8 cellular contexts compared by ENCODE assay signal in the genomic region with DNA sequence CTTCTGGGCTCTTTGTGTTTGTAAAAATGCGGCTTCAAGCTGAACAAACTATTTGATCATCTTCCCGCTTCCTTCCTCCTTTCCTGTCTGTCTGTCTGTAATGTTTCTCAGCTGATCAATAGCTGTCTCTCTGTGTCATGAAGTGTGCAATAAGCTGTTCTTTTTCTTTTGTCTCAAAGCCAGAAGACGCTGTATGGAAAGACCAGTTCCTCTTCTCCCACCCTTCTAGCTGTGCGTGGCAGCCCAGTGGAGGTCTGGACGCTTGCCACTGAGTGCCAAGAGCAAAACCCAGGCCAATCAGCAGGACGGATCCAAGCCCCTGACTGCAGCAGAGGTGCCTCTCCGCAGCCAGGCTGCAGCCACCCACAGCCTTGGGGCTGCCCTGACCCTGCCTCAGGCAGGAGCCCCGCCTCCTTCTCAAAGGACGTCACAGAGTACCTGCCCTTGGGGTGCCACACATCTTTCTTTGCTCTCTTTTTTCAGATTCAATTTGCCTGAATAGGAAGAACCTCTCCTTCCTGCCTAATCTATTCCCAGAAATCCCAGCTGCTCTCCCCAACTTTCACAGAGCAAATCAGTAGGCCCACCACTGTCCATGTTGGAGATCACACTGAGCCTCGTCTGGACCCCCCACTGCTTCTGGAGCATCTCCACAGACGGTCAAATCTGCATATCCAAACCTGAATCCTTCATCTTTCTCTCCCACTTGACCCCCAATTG. TPM values are rescaled to one million over a fixed set of nuclear protein-coding genes. Genes with fewer than 3 reads are reported as not detected.
A peak's percentile ranks its signal among the peaks of the same experiment; 100 is the strongest.
DNase-seq lines count a peak whose midpoint lies in the region; ATAC-seq and TF ChIP-seq lines count a peak whose summit lies in the region.

No MANE protein-coding gene starts in this region.

- CTCF ChIA-PET in PC-3 (lab: Charles Lee): no interaction called here

- peak overlapping the region; percentile 43 for H3K4me3 ChIP-seq in PC-3 (ENCODE audit: low read length)
- H3K4me3 ChIP-seq in heart right ventricle: peak overlapping the region in 5 of 10 donors; percentile 13 to 27 (median 23)

- ATAC-seq in PC-3: peak; percentile 26
- peak; percentile 36 to 72 (median 52) for ATAC-seq in heart right ventricle
- no peak for ATAC-seq in HG03439 (IDR thresholded peaks at IDR 0.05; ENCODE audit: unreplicated experiment)
- ATAC-seq in HG02973 (IDR thresholded peaks at IDR 0.05; ENCODE audit: unreplicated experiment): no peak

- H3K27me3 ChIP-seq in PC-3 (ENCODE audit: low read length): no peaks in the 10 kb centered on the region
- H3K27me3 ChIP-seq in heart right ventricle: no peaks in the 10 kb centered on the region

- WGBS in heart right ventricle, 2 donors: 38 to 48% methylated on average over 11 of the region's 11 CpGs

- H3K79me2 ChIP-seq in PC-3 (ENCODE audit: low read length): peaks cover 8% of the 10 kb centered on the region; the same call in 1 of the 2 replicates

- H2AFZ ChIP-seq in PC-3 (ENCODE audit: low read length): 0 out of 2 replicates have a peak overlapping the region, but pooled peaks have one; percentile 20

- H3K9me2 ChIP-seq in PC-3 (replicated peaks; ENCODE audit: low read length): no peaks in the 10 kb centered on the region

- no peaks in the 10 kb centered on the region for H3F3A ChIP-seq in PC-3 (ENCODE audit: low read length, unreplicated experiment)

- no TSS peak for BruUV-seq in PC-3 (replicated peaks; lab: Mats Ljungman, UMichigan)

- intact Hi-C loops in PC-3 (cut with micrococcal nuclease) (no loop called here), heart right ventricle (cut with DNase I) (loop anchor here in 6 of 10 donors (2.0 to 5.0 kb wide), 5 partner anchors 43 to 157 kb away; a partner anchor contains a TSS)

- H3K36me3 ChIP-seq in PC-3 (ENCODE audit: low read depth, low read length): no peaks in the 10 kb centered on the region
- no peaks in the 10 kb centered on the region for H3K36me3 ChIP-seq in heart right ventricle

- H3K9ac ChIP-seq in PC-3 (ENCODE audit: low read length): peak overlapping the region; percentile 90

- POLR2A ChIA-PET in PC-3 (lab: Charles Lee; ENCODE audit: unreplicated experiment): interaction anchor here (0.6 kb wide), 1 partner anchor 22 kb away, joined by 3 read pairs; no protein-coding TSS in a partner anchor

- no peaks in the 10 kb centered on the region for H4K20me1 ChIP-seq in PC-3 (ENCODE audit: low read length)

- H3K9me3 ChIP-seq in PC-3 (ENCODE audit: low read length): no peaks in the 10 kb centered on the region
- no peaks in the 10 kb centered on the region for H3K9me3 ChIP-seq in heart right ventricle

- TF ChIP-seq CTCF in PC-3 (conservative IDR thresholded peaks at IDR 0.05; ENCODE audit: low read depth, low read length) (no peak), heart right ventricle (IDR thresholded peaks at IDR 0.05) (no peak)

- peak overlapping the region; percentile 98 for H3K27ac ChIP-seq in PC-3 (ENCODE audit: low read length)
- peak overlapping the region in 9 of 10 donors; percentile 50 to 92 (median 82) for H3K27ac ChIP-seq in heart right ventricle

- DNase-seq in GF-D8 (lab: John Stamatoyannopoulos, UW) (peak; percentile 92), PC-3 (peak; percentile 69), heart right ventricle (peak; percentile 61 to 66), retina (peak; percentile 77), DMS53 (lab: John Stamatoyannopoulos, UW) (no peak)
- peak; percentile 14 for DNase-seq in activated gamma-delta T cell treated with anti-CD3 and anti-CD28 coated beads, Interleukin-2, amount 50 U/mL, for 16 hours (ENCODE audit: low read depth)

- H3K4me2 ChIP-seq in PC-3 (ENCODE audit: low read length): peak overlapping the region; percentile 85

- peaks cover 95% of the 10 kb centered on the region for H3K4me1 ChIP-seq in PC-3 (ENCODE audit: insufficient read depth, low read length)
- peaks cover 15 to 94% (median 85%) of the 10 kb centered on the region in 9 donors for H3K4me1 ChIP-seq in heart right ventricle

RNA-seq across cellular contexts. Expression of a gene that starts 59.1 kb away (rescaled TPM):
- total RNA-seq in PC-3 (2014; rRNA removed) (3.9 and 4.3 TPM in 2 replicates), heart right ventricle (1 to 10 TPM; 1.3 to 4.6 (median 2.8) TPM)
- 1 to 10 TPM; 1.1 to 1.2 TPM for polyA plus RNA-seq in heart right ventricle

Comparison
In these comparisons a context has a peak if more than half of its experiments do, and no peak if none do; other contexts are left out.
1. ATAC-seq: peak in PC-3 (single experiment) and heart right ventricle (8 of 8); none in HG03439 (single experiment) and HG02973 (single experiment).